ENCODE assay signal across 8 cellular contexts in the genomic region with DNA sequence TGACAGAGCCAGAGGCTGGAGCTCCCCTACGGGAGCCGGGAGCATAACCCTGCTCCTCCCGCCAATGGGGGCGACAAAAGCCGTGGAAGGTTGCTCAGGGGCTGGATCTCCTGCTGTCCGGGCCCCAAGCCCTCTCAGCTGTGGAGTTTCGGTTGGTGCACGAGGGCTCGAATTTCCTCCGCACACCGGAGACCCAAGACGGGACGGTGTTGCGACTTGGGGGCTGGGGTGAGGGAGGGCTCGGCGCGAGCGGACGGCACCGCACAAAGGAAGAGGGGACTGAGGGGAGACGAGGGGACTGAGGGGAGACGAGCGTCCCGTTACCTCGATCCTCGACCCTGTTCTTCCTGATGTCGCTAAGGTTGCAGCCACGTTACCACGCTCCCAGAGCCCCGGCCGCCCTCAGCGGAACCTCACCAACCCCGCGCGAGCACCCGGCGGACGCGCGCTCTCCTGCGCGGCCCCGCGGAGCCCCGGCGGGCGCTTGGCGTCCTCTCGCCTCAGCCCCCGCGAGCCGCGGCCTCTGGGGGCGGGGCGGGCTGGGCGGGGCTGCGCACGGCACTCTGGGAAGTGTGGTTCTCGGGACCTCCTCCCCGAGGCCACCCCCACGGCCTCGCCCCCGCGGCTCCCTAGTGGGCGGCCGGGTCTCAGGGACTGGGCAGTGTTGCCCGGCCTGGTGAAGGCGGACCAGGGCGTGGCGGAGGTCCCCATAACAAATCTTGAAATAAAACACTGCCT. TPM values are rescaled to one million over a fixed set of nuclear protein-coding genes. Genes with fewer than 3 reads are reported as not detected.
DNase-seq lines count a peak whose midpoint lies in the region; ATAC-seq and TF ChIP-seq lines count a peak whose summit lies in the region.

Gene KLHL8, minus strand, starts transcription at position 525 of the 738 bp plus-strand sequence. CDS start 25,079 bp downstream, outside the sequence.

- DNase-seq in D341Med (ENCODE audit: low spot score) (peak; percentile 97), HT1080 (ENCODE audit: low read depth) (peak; percentile 79), activated T-cell treated with anti-CD3 and anti-CD28 coated beads for 4 hours (peak; percentile 79), epithelial cell of prostate (ENCODE audit: low read depth, low spot score) (peak; percentile 14), mucosa of gallbladder (ENCODE audit: low spot score) (peak; percentile 82)
- DNase-seq in stimulated activated CD8-positive, alpha-beta memory T cell treated with anti-CD3 and anti-CD28 coated beads, Interleukin-4, amount 100 ng/mL, for 48 hours: peak; percentile 87

- H4K20me1 ChIP-seq in OCI-LY1 (ENCODE audit: insufficient read depth, low read length): peaks cover 2% of the 10 kb centered on the region; the same call in 1 of the 2 replicates

- peak within 1 kb of the TSS; percentile 100 for H3K4me3 ChIP-seq in OCI-LY1 (ENCODE audit: low read depth, low read length, poor library complexity, severe bottlenecking)

- peak within 1 kb of the TSS; percentile 100 for H2AFZ ChIP-seq in OCI-LY1 (ENCODE audit: low read length)

- H3K36me3 ChIP-seq in OCI-LY1 (ENCODE audit: insufficient read depth, low read length): no peaks in the 10 kb centered on the region

- TF ChIP-seq CTCF in OCI-LY1 (IDR thresholded peaks at IDR 0.05; ENCODE audit: low read length): peak; percentile 3; the same call in 1 of the 2 replicates

- H3K4me2 ChIP-seq in OCI-LY1 (ENCODE audit: low read length): peak within 1 kb of the TSS; percentile 100

- H3K4me1 ChIP-seq in OCI-LY1 (ENCODE audit: insufficient read depth, low read length, severe bottlenecking): peaks cover 28% of the 10 kb centered on the region

- ATAC-seq in GM21367 (IDR thresholded peaks at IDR 0.05; ENCODE audit: unreplicated experiment): peak; percentile 85

- no peaks in the 10 kb centered on the region for H3K27me3 ChIP-seq in OCI-LY1 (ENCODE audit: insufficient read depth, low read length)

- H3K79me2 ChIP-seq in OCI-LY1 (ENCODE audit: insufficient read depth, low read length): peaks cover 44% of the 10 kb centered on the region

- peak within 1 kb of the TSS; percentile 100 for H3K9ac ChIP-seq in OCI-LY1 (ENCODE audit: low read length)

- no peaks in the 10 kb centered on the region for H3K9me3 ChIP-seq in OCI-LY1 (ENCODE audit: low read length)

- H3K9me2 ChIP-seq in OCI-LY1 (ENCODE audit: low read depth, low read length): no peaks in the 10 kb centered on the region

- H3K27ac ChIP-seq in OCI-LY1 (ENCODE audit: low read depth, low read length, poor library complexity, severe bottlenecking) (peak within 1 kb of the TSS; percentile 91), epithelial cell of prostate (peak within 1 kb of the TSS; percentile 66)

- H3F3A ChIP-seq in OCI-LY1 (ENCODE audit: insufficient read depth, low read length): no peaks in the 10 kb centered on the region

RNA-seq across cellular contexts. Expression of gene KLHL8, which starts in this region (rescaled TPM):
- 7.8 and 13.1 TPM in 2 replicates for total RNA-seq in HT1080 (2014; rRNA removed; shearing (Covaris generic))
- 10.2 and 13.0 TPM in 2 replicates for polyA plus RNA-seq in HT1080 (2015; cell fraction: cytosol; rRNA removed)
- polyA plus RNA-seq in HT1080 (2015; cell fraction: nucleus; rRNA removed): 8.4 and 9.0 TPM in 2 replicates
- total RNA-seq in mucosa of gallbladder: 10.0 TPM

Comparison
In these comparisons a context has a peak if more than half of its experiments do, and no peak if none do; other contexts are left out.
1. Peak in every context shown above with its lines: DNase-seq, ATAC-seq, H3K4me3 ChIP-seq and H3K27ac ChIP-seq.
2. DNase-seq: peak in every context shown above with its lines; median percentile 97 in D341Med; 87 in stimulated activated CD8-positive, alpha-beta memory T cell treated with anti-CD3 and anti-CD28 coated beads, Interleukin-4, amount 100 ng/mL, for 48 hours; 82 in mucosa of gallbladder; 79 in HT1080; 79 in activated T-cell treated with anti-CD3 and anti-CD28 coated beads for 4 hours; 14 in epithelial cell of prostate.